10 cellular contexts compared by ENCODE assay signal in the genomic region with DNA sequence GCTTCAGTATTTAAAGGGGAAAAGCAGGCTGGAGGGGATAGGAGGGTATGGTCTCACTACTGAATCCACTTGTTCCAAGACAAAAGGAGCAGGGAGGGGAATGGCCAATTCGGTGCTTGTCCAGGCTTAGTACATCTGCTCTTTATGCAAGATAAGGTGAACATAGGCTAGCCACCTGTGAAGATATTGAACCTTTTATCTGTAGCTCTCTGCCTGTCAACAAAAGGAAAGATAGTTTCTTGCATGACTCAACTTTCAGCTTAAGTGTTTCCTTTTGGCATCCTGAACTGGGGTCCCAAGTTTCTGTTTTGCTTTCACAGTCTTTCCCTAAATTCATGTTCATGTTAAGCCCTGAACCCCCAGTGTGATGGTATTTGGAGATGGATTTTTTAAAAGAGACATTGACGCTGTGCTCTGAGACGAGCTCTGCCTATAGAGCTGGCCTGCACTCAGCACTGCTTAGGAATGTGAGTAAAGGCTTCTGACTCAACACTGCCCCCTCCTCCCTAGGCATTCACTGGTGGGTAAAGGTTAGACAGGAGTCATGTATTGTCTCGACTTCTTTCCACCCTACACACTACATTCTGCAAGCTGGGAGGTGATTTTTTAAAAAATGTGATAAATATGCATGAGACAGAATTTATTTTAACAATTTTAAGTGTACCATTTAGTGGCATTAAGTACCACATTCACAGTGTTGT. TPM values are rescaled to one million over a fixed set of nuclear protein-coding genes. Genes with fewer than 3 reads are reported as not detected.
A peak's percentile ranks its signal among the peaks of the same experiment; 100 is the strongest.
DNase-seq lines count a peak whose midpoint lies in the region; ATAC-seq and TF ChIP-seq lines count a peak whose summit lies in the region.
"Had no signal": no experiment of that assay in that cellular context is flagged by ENCODE, and none has a peak within 500 bp of the region (broad histone marks: within the 10 kb centered on the region; RNA-seq: fewer than 3 reads in every experiment).

No MANE protein-coding gene starts in this region.

- peak; percentile 36 for TF ChIP-seq CTCF in MM.1S (IDR thresholded peaks at IDR 0.05; ENCODE audit: low read length)
- TF ChIP-seq CTCF in epithelial cell of esophagus (IDR thresholded peaks at IDR 0.05; ENCODE audit: insufficient read depth, low read depth, low read length, missing control alignments), result no peak
- TF ChIP-seq CTCF in sigmoid colon (IDR thresholded peaks at IDR 0.05), result no peak

- no peak for TF ChIP-seq EP300 in sigmoid colon (IDR thresholded peaks at IDR 0.05)

- peak overlapping the region; percentile 36 for H3K4me2 ChIP-seq in MM.1S (ENCODE audit: low read depth, low read length)

- no peak overlapping the region for H3K9ac ChIP-seq in MM.1S (ENCODE audit: low read length)

- H3K36me3 ChIP-seq in MM.1S (replicated peaks; ENCODE audit: insufficient read depth, low read length), result no peaks in the 10 kb centered on the region
- no peaks in the 10 kb centered on the region for H3K36me3 ChIP-seq in sigmoid colon

- no peaks in the 10 kb centered on the region for H3K9me2 ChIP-seq in MM.1S (replicated peaks; ENCODE audit: insufficient read depth, low read length)

- TF ChIP-seq POLR2A in sigmoid colon (IDR thresholded peaks at IDR 0.05), result no peak

- H3K27me3 ChIP-seq in MM.1S (replicated peaks; ENCODE audit: insufficient read depth, low read length), result no peaks in the 10 kb centered on the region
- no peaks in the 10 kb centered on the region for H3K27me3 ChIP-seq in sigmoid colon

- DNase-seq in NCI-H82 (lab: John Stamatoyannopoulos, UW) (peak; percentile 3), NCI-H82 treated with DMSO at 0.1 percent for 48 hours (lab: John Stamatoyannopoulos, UW; ENCODE audit: unreplicated experiment) (no peak), MM.1S (peak; percentile 26), epithelial cell of esophagus (ENCODE audit: low read depth) (peak; percentile 50), skeletal muscle cell (ENCODE audit: low read depth) (peak; percentile 23), NCI-H345 treated with DMSO at 0.1 percent for 48 hours (lab: John Stamatoyannopoulos, UW; ENCODE audit: unreplicated experiment) (no peak), sigmoid colon (no peak)
- DNase-seq: activated naive CD8-positive, alpha-beta T cell treated with anti-CD3 and anti-CD28 coated beads, Interleukin-2, amount 10 ng/mL, durations not matched to agents 7 days and 5 days; HFFc6 had no signal

- H3K9me3 ChIP-seq in MM.1S (replicated peaks; ENCODE audit: insufficient read depth, low read length) (no peaks in the 10 kb centered on the region), sigmoid colon (no peaks in the 10 kb centered on the region)

- H2AFZ ChIP-seq in MM.1S (ENCODE audit: low read length), result no peak overlapping the region

- peaks cover 7% of the 10 kb centered on the region; the same call in 1 of the 2 replicates for H3F3A ChIP-seq in MM.1S (ENCODE audit: insufficient read depth, low read length)

- H3K4me1 ChIP-seq in MM.1S (ENCODE audit: low read length) (peaks cover 25% of the 10 kb centered on the region), sigmoid colon (peaks cover 0 to 7% (median 2%) of the 10 kb centered on the region in 4 donors)

- H4K20me1 ChIP-seq in MM.1S (ENCODE audit: insufficient read depth, low read length), result no peaks in the 10 kb centered on the region

- intact Hi-C loops in sigmoid colon (cut with DNase I), result no loop called here

- no peaks in the 10 kb centered on the region for H3K79me2 ChIP-seq in MM.1S (ENCODE audit: low read length)

- WGBS in sigmoid colon, 2 donors, result 29 to 48% methylated on average over 4 of the region's 4 CpGs

- H3K27ac ChIP-seq in MM.1S (ENCODE audit: low read length) (peak overlapping the region; percentile 30; the same call in 1 of the 2 replicates), sigmoid colon (no peak overlapping the region)

- no peak for ATAC-seq in GM18858 (IDR thresholded peaks at IDR 0.05; ENCODE audit: unreplicated experiment)

- H3K4me3 ChIP-seq in MM.1S (ENCODE audit: low read length), result no peak overlapping the region
- H3K4me3 ChIP-seq in epithelial cell of esophagus (ENCODE audit: low read length), result no peak overlapping the region
- no peak overlapping the region for H3K4me3 ChIP-seq in skeletal muscle cell (ENCODE audit: low read depth, low read length)
- H3K4me3 ChIP-seq in sigmoid colon, result no peak overlapping the region

RNA-seq across cellular contexts. Expression of a gene that starts 28.2 kb away (rescaled TPM):
- total RNA-seq in sigmoid colon, result 10 to 100 TPM; 14.6 to 26.0 (median 21.0) TPM
- 1 to 10 TPM; 2.8 to 8.4 (median 4.6) TPM for polyA plus RNA-seq in sigmoid colon
- total RNA-seq: HFFc6 had no signal

RNA-seq across cellular contexts. Expression of a gene that starts 58.6 kb away (rescaled TPM):
- 10 to 100 TPM; 30.0 to 75.3 (median 34.7) TPM for total RNA-seq in sigmoid colon
- 10 to 100 TPM in 1 of 3 donors, 1 to 10 TPM in 2; 7.2 to 20.9 (median 8.4) TPM for polyA plus RNA-seq in sigmoid colon

Comparison
In these comparisons a context has a peak if more than half of its experiments do, and no peak if none do; other contexts are left out.
1. DNase-seq: peak in NCI-H82 (single experiment), MM.1S (single experiment), epithelial cell of esophagus (single experiment) and skeletal muscle cell (single experiment); none in NCI-H82 treated with DMSO at 0.1 percent for 48 hours (single experiment), NCI-H345 treated with DMSO at 0.1 percent for 48 hours (single experiment) and sigmoid colon (single experiment).